8 cellular contexts compared by ENCODE assay signal in the genomic region with DNA sequence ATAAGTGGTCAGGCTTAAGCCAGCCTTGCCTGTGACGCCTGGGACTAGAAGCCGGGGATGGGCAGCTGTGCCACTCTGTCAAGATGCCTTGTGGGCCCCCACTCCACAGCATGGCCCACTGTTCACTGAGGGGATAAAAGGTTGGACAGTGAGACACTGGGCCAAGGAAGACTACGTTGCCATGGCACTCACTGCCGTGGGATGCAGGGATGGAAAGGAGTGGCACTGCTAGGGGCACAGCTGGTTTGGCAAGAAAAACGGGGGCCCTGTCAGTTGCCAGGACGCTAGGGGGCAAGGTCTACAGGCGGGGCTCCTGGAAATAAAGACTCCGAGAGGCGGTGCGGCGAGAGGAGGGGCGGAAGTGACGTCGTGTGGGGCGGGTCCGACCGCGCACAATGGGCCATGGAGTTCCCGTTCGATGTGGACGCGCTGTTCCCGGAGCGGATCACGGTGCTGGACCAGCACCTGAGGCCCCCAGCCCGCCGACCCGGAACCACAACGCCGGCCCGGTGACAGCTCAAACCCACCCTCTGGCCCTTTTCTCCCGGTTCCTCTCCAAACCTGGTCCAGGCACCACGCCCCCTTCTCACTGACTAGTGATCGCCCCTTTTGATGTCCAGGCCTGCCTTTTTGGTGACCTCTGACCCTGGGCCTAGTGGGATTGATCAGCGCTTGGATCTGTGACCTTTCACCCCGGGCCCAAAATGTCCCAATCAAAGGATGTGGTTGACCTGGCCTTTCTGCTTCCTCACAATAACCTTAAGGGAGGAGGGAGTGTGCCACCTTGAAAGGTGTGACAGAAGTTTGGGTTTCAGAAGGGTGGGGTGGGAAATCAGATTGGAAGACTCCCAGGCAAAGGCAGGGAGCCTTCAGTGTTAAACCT. TPM values are rescaled to one million over a fixed set of nuclear protein-coding genes. Genes with fewer than 3 reads are reported as not detected.
DNase-seq lines count a peak whose midpoint lies in the region; ATAC-seq, FAIRE-seq and TF ChIP-seq lines count a peak whose summit lies in the region.

Gene ATAT1, plus strand, starts transcription at position 391 of the 883 bp plus-strand sequence.

- ATAC-seq in HG03460 (IDR thresholded peaks at IDR 0.05; ENCODE audit: unreplicated experiment) = peak; percentile 81
- ATAC-seq in activated CD8-positive, alpha-beta memory T cell treated with anti-CD3 and anti-CD28 coated beads, Interleukin-2, amount 10 ng/mL, durations not matched to agents 7 days and 5 days = peak; percentile 99

- peaks cover 2 to 10% (median 4%) of the 10 kb centered on the region in 4 experiments; a peak in 5 of 7 replicates for H3K4me1 ChIP-seq in H1 (replicated peaks in 1 of 4; ENCODE audit: control insufficient read depth in 3 of 4, insufficient read depth in 4 of 4, low read length in 3 of 4)

- TF ChIP-seq EP300 in H1 (IDR thresholded peaks at IDR 0.05; ENCODE audit: borderline replicate concordance in 1 of 2, low read depth in 2 of 2, low read length in 2 of 2) = no peak

- CTCF ChIA-PET in activated CD8-positive, alpha-beta memory T cell treated with anti-CD3 and anti-CD28 coated beads, Interleukin-2, amount 10 ng/mL, durations not matched to agents 7 days and 5 days (lab: Charles Lee) = interaction anchor here (1.0 to 2.8 kb wide), 13 partner anchors 9 to 281 kb away, joined by 3 to 18 read pairs (median 5); partner anchors contain the start of genes DHX16 and MRPS18B
- CTCF ChIA-PET in H1 (lab: Charles Lee; ENCODE audit: partially characterized antibody) = interaction anchor here (0.6 to 1.5 kb wide), 7 partner anchors 14 to 160 kb away, joined by 3 to 5 read pairs (median 3); no protein-coding TSS in a partner anchor

- H3K4me1 Mint-ChIP-seq in activated CD8-positive, alpha-beta memory T cell treated with anti-CD3 and anti-CD28 coated beads, Interleukin-2, amount 10 ng/mL, durations not matched to agents 7 days and 5 days = peaks cover 30% of the 10 kb centered on the region

- H3K56ac ChIP-seq in H1 (replicated peaks; ENCODE audit: insufficient read length, low read depth, low read length) = no peak within 1 kb of the TSS

- peak within 1 kb of the TSS; percentile 81 for H4K8ac ChIP-seq in H1 (ENCODE audit: extremely low read depth, insufficient read depth, low read length)

- no peak within 1 kb of the TSS for H4K91ac ChIP-seq in H1 (replicated peaks; ENCODE audit: insufficient read length, low read length)

- TF ChIP-seq RAD21 in H1 (IDR thresholded peaks at IDR 0.05 in 1 of 2, conservative IDR thresholded peaks at IDR 0.05 in 1 of 2; ENCODE audit: low read depth in 2 of 2, low read length in 2 of 2) = peak in 1 of 2 experiments; percentile 29; a peak in 2 of 4 replicates

- H4K5ac ChIP-seq in H1 (ENCODE audit: insufficient read length, low read depth, low read length) = peak within 1 kb of the TSS; percentile 24

- peaks cover 39% of the 10 kb centered on the region for H3K36me3 Mint-ChIP-seq in activated CD8-positive, alpha-beta memory T cell treated with anti-CD3 and anti-CD28 coated beads, Interleukin-2, amount 10 ng/mL, durations not matched to agents 7 days and 5 days

- H3K4me3 Mint-ChIP-seq in activated CD8-positive, alpha-beta memory T cell treated with anti-CD3 and anti-CD28 coated beads, Interleukin-2, amount 10 ng/mL, durations not matched to agents 7 days and 5 days = peak within 1 kb of the TSS; percentile 90

- H3K79me1 ChIP-seq in H1 (ENCODE audit: low read depth, low read length) = no peaks in the 10 kb centered on the region

- WGBS in H1 (ENCODE audit: extremely low coverage in 1 of 2, insufficient coverage in 1 of 2, insufficient read length in 1 of 2, insufficient replicate concordance in 2 of 2, low coverage in 1 of 2, low lambda C conversion rate in 2 of 2, missing lambda C conversion rate in 1 of 2), 2 experiments = 10% methylated on average over 35 of the region's 36 CpGs; no CpG with 5 or more reads in 1 of the 2 experiments

- no peak within 1 kb of the TSS for H2BK20ac ChIP-seq in H1 (ENCODE audit: low read length)

- H3K4ac ChIP-seq in H1 (replicated peaks; ENCODE audit: insufficient read length, low read depth, low read length) = no peak within 1 kb of the TSS

- H3K36me3 ChIP-seq in H1 (ENCODE audit: control insufficient read depth in 2 of 4, insufficient read depth in 4 of 4, low read length in 3 of 4) = peaks cover 8 to 52% (median 31%) of the 10 kb centered on the region in 4 experiments

- POLR2A ChIA-PET in H1 (lab: Charles Lee; ENCODE audit: partially characterized antibody) = interaction anchor here (0.7 to 7.0 kb wide), 21 partner anchors 8 to 115 kb away, joined by 3 to 62 read pairs (median 5); partner anchors contain the start of genes MDC1, MRPS18B and PPP1R10

- peaks cover 0 to 8% of the 10 kb centered on the region in 2 experiments; a peak in 2 of 4 replicates for H3K79me2 ChIP-seq in H1 (ENCODE audit: control insufficient read depth in 1 of 2, insufficient read depth in 2 of 2, low read length in 2 of 2)

- H4K20me1 ChIP-seq in H1 (replicated peaks in 1 of 2; ENCODE audit: control insufficient read depth in 1 of 2, insufficient read depth in 2 of 2, low read length in 2 of 2) = peaks cover 0 to 4% of the 10 kb centered on the region in 2 experiments

- H2AK5ac ChIP-seq in H1 (ENCODE audit: low read depth, low read length) = no peak within 1 kb of the TSS

- peak within 1 kb of the TSS; percentile 62 for H3K18ac ChIP-seq in H1 (ENCODE audit: extremely low read depth, low read length)

- H2BK120ac ChIP-seq in H1 (replicated peaks; ENCODE audit: low read depth, low read length) = no peak within 1 kb of the TSS

- H2AFZ ChIP-seq in H1 (ENCODE audit: low read length) = 0 out of 2 replicates have a peak within 1 kb of the TSS, but pooled peaks have one; percentile 48

- peak; percentile 62 to 93 for TF ChIP-seq POLR2A in H1 (IDR thresholded peaks at IDR 0.05; ENCODE audit: control extremely low read depth in 1 of 2, low read depth in 2 of 2, low read length in 2 of 2)

- H2BK12ac ChIP-seq in H1 (ENCODE audit: low read depth, low read length) = no peak within 1 kb of the TSS

- TF ChIP-seq CTCF in H1 (IDR thresholded peaks at IDR 0.05; ENCODE audit: control extremely low read depth in 1 of 3, insufficient read depth in 1 of 3, low read depth in 1 of 3, low read length in 3 of 3) = peak; percentile 37 to 57 (median 44)

- 0 out of 2 replicates have a peak within 1 kb of the TSS, but pooled peaks have one; percentile 77 for H2BK15ac ChIP-seq in H1 (ENCODE audit: low read length)

- H3K27me3 Mint-ChIP-seq in activated CD8-positive, alpha-beta memory T cell treated with anti-CD3 and anti-CD28 coated beads, Interleukin-2, amount 10 ng/mL, durations not matched to agents 7 days and 5 days = no peaks in the 10 kb centered on the region

- peak within 1 kb of the TSS; percentile 97 for H3K27ac Mint-ChIP-seq in activated CD8-positive, alpha-beta memory T cell treated with anti-CD3 and anti-CD28 coated beads, Interleukin-2, amount 10 ng/mL, durations not matched to agents 7 days and 5 days

- H3K23me2 ChIP-seq in H1 (ENCODE audit: low read depth, low read length) = peaks cover 5% of the 10 kb centered on the region

- H3K27ac ChIP-seq in H1 (ENCODE audit: low read depth, low read length) = peak within 1 kb of the TSS; percentile 92

- no peaks in the 10 kb centered on the region for H3K27me3 ChIP-seq in H1 (replicated peaks in 1 of 4; ENCODE audit: control insufficient read depth in 3 of 4, extremely low read depth in 1 of 4, insufficient read depth in 3 of 4, low read length in 3 of 4)

- H3K4me3 ChIP-seq in H1 (ENCODE audit: extremely low read depth in 1 of 4, insufficient read depth in 2 of 4, low read depth in 3 of 4, low read length in 4 of 4) = peak within 1 kb of the TSS; percentile 79 to 88 (median 83)

- H3K23ac ChIP-seq in H1 (ENCODE audit: insufficient read length) = no peak within 1 kb of the TSS

- peak within 1 kb of the TSS; percentile 86 to 90 for H3K4me2 ChIP-seq in H1 (ENCODE audit: insufficient read depth in 1 of 2, low read depth in 2 of 2, low read length in 2 of 2)

- no peaks in the 10 kb centered on the region for H3K9me3 ChIP-seq in H1 (ENCODE audit: insufficient read depth in 2 of 2, low read depth in 1 of 2, low read length in 1 of 2)

- peak within 1 kb of the TSS; percentile 79 for H2BK5ac ChIP-seq in H1 (ENCODE audit: low read depth, low read length)

- H3K9me3 Mint-ChIP-seq in activated CD8-positive, alpha-beta memory T cell treated with anti-CD3 and anti-CD28 coated beads, Interleukin-2, amount 10 ng/mL, durations not matched to agents 7 days and 5 days (ENCODE audit: low read depth) = no peaks in the 10 kb centered on the region

- H3K9ac ChIP-seq in H1 (replicated peaks in 1 of 4; ENCODE audit: extremely low read depth in 1 of 4, low read depth in 3 of 4, low read length in 3 of 4) = peak within 1 kb of the TSS; percentile 41 to 85 (median 78)

- no peak within 1 kb of the TSS for H3K14ac ChIP-seq in H1 (ENCODE audit: insufficient read length)

- FAIRE-seq in GM19239 (lab: Jason Lieb, UNC) (peak; percentile 91), H1 (lab: Jason Lieb, UNC) (no peak)

- DNase-seq in AG20443 (ENCODE audit: low spot score) (peak; percentile 95), GM19239 (ENCODE audit: insufficient read length, low spot score) (peak; percentile 82), H1 (ENCODE audit: low read depth in 1 of 2, low spot score in 2 of 2) (peak; percentile 60 to 96), mesenteric fat pad (ENCODE audit: low spot score) (peak; percentile 97)
- peak; percentile 62 for DNase-seq in NK-92 treated with Interleukin-12 subunit alpha and Interleukin-12 subunit beta, amount 100 ng/mL, for 24 hours (lab: John Stamatoyannopoulos, UW)
- peak; percentile 92 for DNase-seq in activated CD8-positive, alpha-beta memory T cell treated with anti-CD3 and anti-CD28 coated beads, Interleukin-2, amount 10 ng/mL, durations not matched to agents 7 days and 5 days
- DNase-seq in stimulated activated CD8-positive, alpha-beta memory T cell treated with anti-CD3 and anti-CD28 coated beads, Interleukin-15, amount 100 ng/mL, for 1 hour (ENCODE audit: low read depth) = peak; percentile 84

TF ChIP-seq in H1, 55 proteins besides CTCF, POLR2A, EP300 and RAD21 (continues in another document):
- TF ChIP-seq TAF1 (IDR thresholded peaks at IDR 0.05; ENCODE audit: low read depth, low read length) = peak; percentile 67
- TF ChIP-seq SUZ12 (IDR thresholded peaks at IDR 0.05; ENCODE audit: low read length) = no peak
- TF ChIP-seq CHD2 (IDR thresholded peaks at IDR 0.05; ENCODE audit: low read length) = peak; percentile 48; the same call in 1 of the 2 replicates

RNA-seq across cellular contexts. Expression of gene ATAT1, which starts in this region (rescaled TPM):
- total RNA-seq in activated CD8-positive, alpha-beta memory T cell treated with anti-CD3 and anti-CD28 coated beads, Interleukin-2, amount 10 ng/mL, durations not matched to agents 7 days and 5 days = 1 to 10 TPM; 7.5 to 8.4 TPM
- total RNA-seq in H1 (2021; fragmentation: NEBNext Ultra II Directional; extraction: Animal tissue kit (Norgen Biotek cat#: 25700)) = 14.6 and 15.9 TPM in 2 replicates
- 14.4 and 18.3 TPM in 2 replicates for polyA plus RNA-seq in H1 (2011; rRNA removed)
- 13.0 TPM for polyA plus RNA-seq in H1 (2011; cell fraction: cytosol; rRNA removed)
- 53.3 TPM for polyA plus RNA-seq in H1 (2011; cell fraction: nucleus; rRNA removed)
- 19.7 to 26.3 TPM (median 22.8 TPM) in 4 replicates for polyA plus RNA-seq in H1 (2012, experiment 1 of 2)
- polyA plus RNA-seq in H1 (2012, experiment 2 of 2) = 15.1 TPM
- polyA plus RNA-seq in H1 (2013, experiment 1 of 2) = 23.4 TPM
- 20.1 TPM for polyA plus RNA-seq in H1 (2013, experiment 2 of 2)
- 10.8 and 14.8 TPM in 2 replicates for polyA minus RNA-seq in H1 (2011; rRNA and poly(A)+ RNA removed)
- 7.1 TPM for polyA minus RNA-seq in H1 (2011; cell fraction: cytosol; rRNA and poly(A)+ RNA removed)
- 16.1 TPM for polyA minus RNA-seq in H1 (2011; cell fraction: nucleus; rRNA and poly(A)+ RNA removed)
- 8.4 TPM for total RNA-seq in mesenteric fat pad

Comparison
In these comparisons a context has a peak if more than half of its experiments do, and no peak if none do; other contexts are left out.
1. Peak in every context shown above with its lines: DNase-seq, ATAC-seq, H3K4me3 ChIP-seq and H3K27ac ChIP-seq.